Comparison of ENCODE assay signal across 20 cellular contexts in the genomic region with DNA sequence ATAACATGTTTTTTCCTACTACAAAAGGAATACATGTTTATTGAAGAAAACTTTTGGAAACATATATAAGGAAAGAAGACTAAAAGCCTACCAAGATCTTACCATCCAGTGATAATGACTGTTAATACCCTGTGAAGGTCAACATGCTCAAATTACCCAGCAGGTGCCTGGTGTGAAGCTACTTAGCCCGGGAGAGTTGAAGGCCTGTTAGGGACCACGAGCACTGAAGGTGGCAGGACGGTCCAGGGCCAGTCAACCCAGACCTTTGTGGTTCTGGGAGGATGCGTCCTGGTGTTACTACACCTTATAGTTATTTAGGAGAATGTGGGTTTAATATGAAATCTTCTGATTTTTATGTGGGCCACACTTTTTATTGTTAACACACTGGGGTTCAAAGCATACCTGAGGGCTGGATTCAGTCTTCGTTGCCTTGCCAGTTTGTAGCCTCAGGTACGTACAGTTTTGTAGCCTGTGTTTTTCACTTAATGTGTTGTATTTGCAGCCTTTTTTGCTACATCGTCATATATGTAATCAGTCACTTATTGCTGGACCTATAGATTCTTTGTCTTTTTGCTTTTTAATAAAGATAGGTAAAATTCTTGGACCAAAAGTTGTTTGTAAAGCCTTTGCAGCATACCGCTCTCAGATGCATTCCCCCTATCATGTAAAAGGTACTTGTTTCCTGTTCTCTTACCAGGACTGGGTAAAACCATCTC. TPM values are rescaled to one million over a fixed set of nuclear protein-coding genes. Genes with fewer than 3 reads are reported as not detected.
DNase-seq lines count a peak whose midpoint lies in the region; TF ChIP-seq lines count a peak whose summit lies in the region.
"Had no signal": no experiment of that assay in that cellular context is flagged by ENCODE, and none has a peak within 500 bp of the region (broad histone marks: within the 10 kb centered on the region; RNA-seq: fewer than 3 reads in every experiment).

No MANE protein-coding gene starts in this region.

- H2AK5ac ChIP-seq in mesenchymal stem cell (ENCODE audit: low read length, severe bottlenecking) = no peak overlapping the region

- H3K36me3 ChIP-seq in SJCRH30 (no peaks in the 10 kb centered on the region), neural progenitor cell (no peaks in the 10 kb centered on the region), mesenchymal stem cell (ENCODE audit: control insufficient read depth in 1 of 2, insufficient read depth in 2 of 2, low read depth in 1 of 2, low read length in 2 of 2) (no peaks in the 10 kb centered on the region), SK-N-SH (replicated peaks in 1 of 2; ENCODE audit: control insufficient read depth in 1 of 2, insufficient read depth in 2 of 2, low read length in 1 of 2) (no peaks in the 10 kb centered on the region)
- H3K36me3 ChIP-seq: BE2C, HAP-1 had no signal

- no peak overlapping the region for H4K8ac ChIP-seq in mesenchymal stem cell (ENCODE audit: low read length)

- H3K27me3 ChIP-seq in SJCRH30 (no peaks in the 10 kb centered on the region), neural progenitor cell (no peaks in the 10 kb centered on the region), mesenchymal stem cell (ENCODE audit: control insufficient read depth in 1 of 2, insufficient read depth in 1 of 2, low read length in 2 of 2) (no peaks in the 10 kb centered on the region), SK-N-SH (ENCODE audit: insufficient read depth) (no peaks in the 10 kb centered on the region)
- H3K27me3 ChIP-seq: BE2C, body of pancreas had no signal

- no peak overlapping the region for H3K27ac ChIP-seq in SJCRH30
- H3K27ac ChIP-seq in neural progenitor cell = no peak overlapping the region
- no peak overlapping the region for H3K27ac ChIP-seq in mesenchymal stem cell (ENCODE audit: low read length, poor library complexity, severe bottlenecking)
- no peak overlapping the region for H3K27ac ChIP-seq in SK-N-SH (ENCODE audit: low read depth in 2 of 2, low read length in 1 of 2)
- H3K27ac ChIP-seq: body of pancreas had no signal

- H3K79me2 ChIP-seq in neural progenitor cell (ENCODE audit: low read depth) (peaks cover 100% of the 10 kb centered on the region), SK-N-SH (ENCODE audit: insufficient read depth) (peaks cover 92% of the 10 kb centered on the region)

- peak; percentile 29 for DNase-seq in NCI-H2107 treated with DMSO at 0.1 percent for 48 hours (lab: John Stamatoyannopoulos, UW; ENCODE audit: unreplicated experiment)
- no peak for DNase-seq in NCI-H2107 (lab: John Stamatoyannopoulos, UW)
- DNase-seq in NCI-H2029 (lab: John Stamatoyannopoulos, UW) = peak; percentile 18
- DNase-seq in SJCRH30 = peak; percentile 9 to 51
- DNase-seq in neural progenitor cell (ENCODE audit: low spot score) = no peak
- no peak for DNase-seq in mesenchymal stem cell
- DNase-seq in nephron progenitor cell = no peak
- DNase-seq in SK-N-SH = no peak
- DNase-seq: activated effector memory CD4-positive, alpha-beta T cell treated with Interleukin-2 at 50 U/mL for 16 hours; BE2C; body of pancreas; Calu3; Karpas-422; NCI-H1092 treated with DMSO at 0.1 percent for 48 hours; nucleus accumbens; retina; SIG-M5; stimulated activated CD4-positive, alpha-beta T cell treated with anti-CD3 and anti-CD28 coated beads, Interleukin-12 subunit alpha, Interleukin-12 subunit beta, amount 100 ng/mL, for 4 hours had no signal

- H4K91ac ChIP-seq in mesenchymal stem cell (ENCODE audit: low read length) = no peak overlapping the region

- H3K4me2 ChIP-seq in neural progenitor cell = peak overlapping the region; percentile 3
- no peak overlapping the region for H3K4me2 ChIP-seq in mesenchymal stem cell (ENCODE audit: low read length, poor library complexity, severe bottlenecking)
- H3K4me2 ChIP-seq in SK-N-SH = no peak overlapping the region

- peaks cover 43% of the 10 kb centered on the region for H3K9me3 Mint-ChIP-seq in neural progenitor cell
- H3K9me3 Mint-ChIP-seq in nephron progenitor cell = peaks cover 6% of the 10 kb centered on the region
- H3K9me3 Mint-ChIP-seq: T-helper 1 cell treated with Interleukin-12 subunit alpha and Interleukin-12 subunit beta and Interleukin-4 antibody, amounts not matched to agents 30 μg/mL and 1 μg/mL, for 36 hours had no signal

- H3K9me3 ChIP-seq in SJCRH30 (replicated peaks) (no peaks in the 10 kb centered on the region; the same call in 1 of the 2 replicates), neural progenitor cell (ENCODE audit: low read depth) (no peaks in the 10 kb centered on the region), mesenchymal stem cell (ENCODE audit: control insufficient read depth, low read length) (no peaks in the 10 kb centered on the region), SK-N-SH (no peaks in the 10 kb centered on the region)
- H3K9me3 ChIP-seq: BE2C, body of pancreas, HAP-1 had no signal

- CTCF ChIA-PET in SK-N-SH (lab: Yijun Ruan, JAX) = no interaction called here

- H2BK120ac ChIP-seq in mesenchymal stem cell (ENCODE audit: low read depth, low read length) = no peak overlapping the region

- TF ChIP-seq RAD21 in SK-N-SH (IDR thresholded peaks at IDR 0.05; ENCODE audit: low read length) = no peak

- H3K9ac ChIP-seq in neural progenitor cell (no peak overlapping the region), mesenchymal stem cell (ENCODE audit: low read length) (no peak overlapping the region), SK-N-SH (no peak overlapping the region)

- H3K27ac Mint-ChIP-seq in neural progenitor cell = no peak overlapping the region
- H3K27ac Mint-ChIP-seq in nephron progenitor cell = no peak overlapping the region
- H3K27ac Mint-ChIP-seq: T-helper 1 cell treated with Interleukin-12 subunit alpha and Interleukin-12 subunit beta and Interleukin-4 antibody, amounts not matched to agents 30 μg/mL and 1 μg/mL, for 36 hours had no signal

- 88% methylated on average over 7 of the region's 8 CpGs for WGBS in mesenchymal stem cell
- WGBS in SK-N-SH (ENCODE audit: low lambda C conversion rate) = 92% methylated on average over 7 of the region's 8 CpGs

- H3K4me1 ChIP-seq in SJCRH30 (peaks cover 37% of the 10 kb centered on the region), neural progenitor cell (peaks cover 19% of the 10 kb centered on the region), mesenchymal stem cell (ENCODE audit: control insufficient read depth, insufficient read depth, low read depth, low read length) (peaks cover 16% of the 10 kb centered on the region), SK-N-SH (ENCODE audit: control insufficient read depth in 1 of 2, insufficient read depth in 2 of 2, low read depth in 1 of 2, low read length in 1 of 2) (peaks cover 5 to 14% of the 10 kb centered on the region in 2 experiments; a peak in 2 of 4 replicates)

- H2BK15ac ChIP-seq in mesenchymal stem cell (ENCODE audit: low read depth, poor library complexity, severe bottlenecking) = no peak overlapping the region

- no peak overlapping the region for H2BK12ac ChIP-seq in mesenchymal stem cell (ENCODE audit: low read length in 2 of 2)

- no peak for TF ChIP-seq EP300 in SK-N-SH (IDR thresholded peaks at IDR 0.05; ENCODE audit: borderline replicate concordance in 1 of 2, low read depth in 1 of 2, low read length in 1 of 2)

- H3K14ac ChIP-seq in mesenchymal stem cell (ENCODE audit: low read length in 2 of 2) = no peak overlapping the region

- H3K23ac ChIP-seq in mesenchymal stem cell (ENCODE audit: low read length in 2 of 2) = no peak overlapping the region

- POLR2A ChIA-PET in SK-N-SH (lab: Yijun Ruan, JAX) = no interaction called here

- H4K20me1 ChIP-seq in neural progenitor cell (ENCODE audit: low read depth) (peaks cover 91% of the 10 kb centered on the region), SK-N-SH (ENCODE audit: insufficient read depth) (peaks cover 28% of the 10 kb centered on the region)

- H3K4me3 ChIP-seq in SJCRH30 = no peak overlapping the region
- no peak overlapping the region for H3K4me3 ChIP-seq in neural progenitor cell
- no peak overlapping the region for H3K4me3 ChIP-seq in mesenchymal stem cell (ENCODE audit: insufficient read depth in 1 of 2, low read depth in 1 of 2, low read length in 2 of 2)
- no peak overlapping the region for H3K4me3 ChIP-seq in SK-N-SH (ENCODE audit: low read depth in 2 of 2, low read length in 1 of 2)
- H3K4me3 ChIP-seq: body of pancreas, HAP-1 had no signal

- H3K18ac ChIP-seq in mesenchymal stem cell (ENCODE audit: low read depth in 1 of 2, low read length in 2 of 2) = no peak overlapping the region

- H3K79me1 ChIP-seq in mesenchymal stem cell (replicated peaks; ENCODE audit: low read length, poor library complexity, severe bottlenecking) = peaks cover 6% of the 10 kb centered on the region

- H3K36me3 Mint-ChIP-seq in neural progenitor cell = peaks cover 62% of the 10 kb centered on the region
- H3K36me3 Mint-ChIP-seq in nephron progenitor cell (ENCODE audit: low read depth) = peaks cover 66% of the 10 kb centered on the region

- H3K4me3 Mint-ChIP-seq in neural progenitor cell (no peak overlapping the region), nephron progenitor cell (no peak overlapping the region)
- H3K4me3 Mint-ChIP-seq: T-helper 1 cell treated with Interleukin-12 subunit alpha and Interleukin-12 subunit beta and Interleukin-4 antibody, amounts not matched to agents 30 μg/mL and 1 μg/mL, for 36 hours had no signal

- H3K27me3 Mint-ChIP-seq in neural progenitor cell (ENCODE audit: insufficient read depth, low read depth) (no peaks in the 10 kb centered on the region), nephron progenitor cell (ENCODE audit: low read depth, poor library complexity) (no peaks in the 10 kb centered on the region)

- TF ChIP-seq CTCF in neural progenitor cell (IDR thresholded peaks at IDR 0.05) (no peak), nephron progenitor cell (IDR thresholded peaks at IDR 0.05) (no peak), SK-N-SH (IDR thresholded peaks at IDR 0.05) (no peak)

- H2BK5ac ChIP-seq in mesenchymal stem cell (ENCODE audit: low read depth, low read length, poor library complexity, severe bottlenecking) = no peak overlapping the region

- no peak overlapping the region for H2AFZ ChIP-seq in neural progenitor cell (replicated peaks)
- no peak overlapping the region for H2AFZ ChIP-seq in mesenchymal stem cell (ENCODE audit: low read depth, low read length)
- no peak overlapping the region for H2AFZ ChIP-seq in SK-N-SH (ENCODE audit: low read depth)

- peaks cover 5% of the 10 kb centered on the region for H3F3A ChIP-seq in neural progenitor cell (ENCODE audit: low read depth)
- peaks cover 12% of the 10 kb centered on the region for H3F3A ChIP-seq in SK-N-SH (replicated peaks; ENCODE audit: insufficient read depth)

- peaks cover 37% of the 10 kb centered on the region for H3K4me1 Mint-ChIP-seq in neural progenitor cell
- H3K4me1 Mint-ChIP-seq in nephron progenitor cell = peaks cover 59% of the 10 kb centered on the region

- no peaks in the 10 kb centered on the region for H3K9me2 ChIP-seq in SK-N-SH

- no peak overlapping the region for H3K4ac ChIP-seq in mesenchymal stem cell (ENCODE audit: low read depth in 1 of 2, low read length in 2 of 2)

RNA-seq across cellular contexts. Expression of a gene that starts 9.8 kb away (rescaled TPM):
- 42.5 and 50.8 TPM in 2 replicates for total RNA-seq in SJCRH30 (2014; rRNA removed; shearing (Covaris generic))
- total RNA-seq in neural progenitor cell (ENCODE audit: low replicate concordance) = 103 and 136 TPM in 2 replicates
- 32.0 TPM for polyA plus RNA-seq in mesenchymal stem cell (2013, experiment 1 of 2)
- 30.6 TPM for polyA plus RNA-seq in mesenchymal stem cell (2013, experiment 2 of 2)
- 27.8 and 31.3 TPM in 2 replicates for polyA plus RNA-seq in SK-N-SH (2012; rRNA removed)
- polyA plus RNA-seq in SK-N-SH (2012; cell fraction: cytosol; rRNA removed) = 23.7 and 30.2 TPM in 2 replicates
- 53.2 and 78.1 TPM in 2 replicates for polyA plus RNA-seq in SK-N-SH (2012; cell fraction: nucleus; rRNA removed)

RNA-seq across cellular contexts. Expression of a gene that starts 10.6 kb away (rescaled TPM):
- 21.2 and 29.0 TPM in 2 replicates for total RNA-seq in SJCRH30 (2014; rRNA removed; shearing (Covaris generic))
- total RNA-seq in neural progenitor cell (ENCODE audit: low replicate concordance) = 38.2 and 80.0 TPM in 2 replicates
- polyA plus RNA-seq in mesenchymal stem cell (2013, experiment 1 of 2) = 34.0 TPM
- polyA plus RNA-seq in mesenchymal stem cell (2013, experiment 2 of 2) = 33.9 TPM
- polyA plus RNA-seq in SK-N-SH (2012; rRNA removed) = 26.3 and 45.9 TPM in 2 replicates
- polyA plus RNA-seq in SK-N-SH (2012; cell fraction: cytosol; rRNA removed) = 32.3 and 37.1 TPM in 2 replicates
- 52.6 and 97.9 TPM in 2 replicates for polyA plus RNA-seq in SK-N-SH (2012; cell fraction: nucleus; rRNA removed)

Comparison
In these comparisons a context has a peak if more than half of its experiments do, and no peak if none do; other contexts are left out.
1. DNase-seq: peak in NCI-H2107 treated with DMSO at 0.1 percent for 48 hours (single experiment), NCI-H2029 (single experiment) and SJCRH30 (2 of 2); none in NCI-H2107 (single experiment), neural progenitor cell (single experiment), mesenchymal stem cell (single experiment), nephron progenitor cell (single experiment) and SK-N-SH (single experiment).